40 cellular contexts compared by ENCODE assay signal in the genomic region with DNA sequence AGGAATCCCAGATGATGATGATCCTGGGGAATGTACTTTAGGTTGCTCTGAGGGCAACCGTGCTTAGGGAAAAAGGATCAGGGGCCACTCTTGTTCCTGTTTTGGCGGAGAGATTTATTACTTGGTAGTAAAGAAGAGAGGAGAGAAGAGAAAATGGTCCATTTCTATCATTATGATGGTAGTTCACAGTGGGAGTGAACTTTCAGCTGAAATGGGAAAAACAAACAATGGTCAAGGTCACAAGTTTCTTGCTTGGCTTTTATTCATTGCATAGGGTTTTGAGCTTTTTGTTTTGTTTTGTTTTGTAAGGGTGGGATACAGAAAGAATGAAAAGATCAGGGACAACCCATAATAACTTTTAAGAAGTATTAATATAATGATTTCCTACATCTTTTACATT.
"Had no signal": no experiment of that assay in that cellular context is flagged by ENCODE, and none has a peak within 500 bp of the region (broad histone marks: within the 10 kb centered on the region; RNA-seq: fewer than 3 reads in every experiment).

No MANE protein-coding gene starts in this region.

- DNase-seq: activated effector memory CD4-positive, alpha-beta T cell treated with anti-CD3 and anti-CD28 coated beads, Interleukin-2, amount 50 U/mL, for 16 hours; activated effector memory CD4-positive, alpha-beta T cell treated with Interleukin-2 at 50 U/mL for 16 hours; activated gamma-delta T cell; activated gamma-delta T cell treated with Interleukin-2 at 50 U/mL for 16 hours; activated naive CD4-positive, alpha-beta T cell; activated naive CD4-positive, alpha-beta T cell treated with anti-CD3 and anti-CD28 coated beads for 36 hours; activated naive CD4-positive, alpha-beta T cell treated with anti-CD3 and anti-CD28 coated beads, Interleukin-2, amount 10 ng/mL, durations not matched to agents 7 days and 5 days; activated naive CD4-positive, alpha-beta T cell treated with anti-CD3 and anti-CD28 coated beads, Interleukin-2, amount 50 U/mL, for 16 hours; activated naive CD4-positive, alpha-beta T cell treated with Interleukin-2 at 50 U/mL for 16 hours; activated naive CD8-positive, alpha-beta T cell treated with anti-CD3 and anti-CD28 coated beads for 36 hours; activated naive CD8-positive, alpha-beta T cell treated with anti-CD3 and anti-CD28 coated beads, Interleukin-2, amount 10 ng/mL, durations not matched to agents 7 days and 5 days; activated naive CD8-positive, alpha-beta T cell treated with anti-CD3 and anti-CD28 coated beads, Interleukin-2, amount 50 U/mL, for 24 hours; activated T-cell treated with anti-CD3 and anti-CD28 coated beads, Interleukin-2, amount 50 U/mL, for 1 hour; activated T-cell treated with anti-CD3 and anti-CD28 coated beads, Interleukin-2, amount 50 U/mL, for 24 hours; activated T-cell treated with anti-CD3 and anti-CD28 coated beads, Interleukin-2, amount 50 U/mL, for 4 hours; activated T-cell treated with anti-CD3 and anti-CD28 coated beads, Interleukin-2, amount 50 U/mL, for 48 hours; activated T-cell treated with anti-CD3 and anti-CD28 coated beads, Interleukin-2, amount 50 U/mL, for 72 hours; adrenal gland; amniotic stem cell; amygdala; anterior cingulate cortex; aorta; body of pancreas; brain microvascular endothelial cell; caudate nucleus; central memory CD4-positive, alpha-beta T cell; cerebellar nuclear complex had no signal

- H3K27me3 ChIP-seq: adrenal gland, ascending aorta, body of pancreas, brain microvascular endothelial cell had no signal

- H3K36me3 ChIP-seq: adrenal gland, breast epithelium, cardiac muscle cell had no signal

- H3K9me3 Mint-ChIP-seq: activated naive CD4-positive, alpha-beta T cell treated with anti-CD3 and anti-CD28 coated beads for 36 hours; activated naive CD4-positive, alpha-beta T cell treated with anti-CD3 and anti-CD28 coated beads, Interleukin-2, amount 10 ng/mL, durations not matched to agents 7 days and 5 days; activated naive CD4-positive, alpha-beta T cell treated with anti-CD3 and anti-CD28 coated beads, Interleukin-2, amount 50 U/mL, for 24 hours; activated naive CD4-positive, alpha-beta T cell treated with anti-CD3 and anti-CD28 coated beads, Interleukin-2, amount 50 U/mL, for 72 hours; activated naive CD8-positive, alpha-beta T cell treated with anti-CD3 and anti-CD28 coated beads for 36 hours; activated naive CD8-positive, alpha-beta T cell treated with anti-CD3 and anti-CD28 coated beads, Interleukin-2, amount 10 ng/mL, durations not matched to agents 7 days and 5 days; activated naive CD8-positive, alpha-beta T cell treated with anti-CD3 and anti-CD28 coated beads, Interleukin-2, amount 50 U/mL, for 24 hours; activated T-cell treated with anti-CD3 and anti-CD28 coated beads, Interleukin-2, amount 50 U/mL, for 24 hours; activated T-cell treated with anti-CD3 and anti-CD28 coated beads, Interleukin-2, amount 50 U/mL, for 4 hours; activated T-cell treated with anti-CD3 and anti-CD28 coated beads, Interleukin-2, amount 50 U/mL, for 72 hours; activated T-helper 1 cell treated with anti-CD3 and anti-CD28 coated beads, Interleukin-12 subunit alpha, Interleukin-12 subunit beta, Interleukin-2, Interleukin-4 antibody, amounts not matched to agents 30 ng/mL and 10 ng/mL and 1 ng/mL, durations not matched to agents 14 hours and 24 hours and 36 hours; activated T-helper 17 cell treated with anti-CD3 and anti-CD28 coated beads, Interleukin-2, amount 50 U/mL, for 72 hours; activated T-helper 2 cell treated with anti-CD3 and anti-CD28 coated beads, Interferon-gamma antibody, Interleukin-2, Interleukin-4, amounts not matched to agents 10 μg/mL and 5 μg/mL and 100 μg/mL, durations not matched to agents 14 hours and 24 hours and 36 hours; brain; central memory CD8-positive, alpha-beta T cell had no signal

- FAIRE-seq: astrocyte, bronchial epithelial cell had no signal

- H3K27ac Mint-ChIP-seq: activated naive CD4-positive, alpha-beta T cell treated with anti-CD3 and anti-CD28 coated beads for 36 hours; activated naive CD4-positive, alpha-beta T cell treated with anti-CD3 and anti-CD28 coated beads, Interleukin-2, amount 10 ng/mL, durations not matched to agents 7 days and 5 days; activated naive CD4-positive, alpha-beta T cell treated with anti-CD3 and anti-CD28 coated beads, Interleukin-2, amount 50 U/mL, for 24 hours; activated naive CD4-positive, alpha-beta T cell treated with anti-CD3 and anti-CD28 coated beads, Interleukin-2, amount 50 U/mL, for 72 hours; activated naive CD8-positive, alpha-beta T cell; activated naive CD8-positive, alpha-beta T cell treated with anti-CD3 and anti-CD28 coated beads for 36 hours; activated naive CD8-positive, alpha-beta T cell treated with anti-CD3 and anti-CD28 coated beads, Interleukin-2, amount 10 ng/mL, durations not matched to agents 7 days and 5 days; activated naive CD8-positive, alpha-beta T cell treated with anti-CD3 and anti-CD28 coated beads, Interleukin-2, amount 50 U/mL, for 24 hours; activated T-cell treated with anti-CD3 and anti-CD28 coated beads, Interleukin-2, amount 50 U/mL, for 24 hours; activated T-cell treated with anti-CD3 and anti-CD28 coated beads, Interleukin-2, amount 50 U/mL, for 72 hours; activated T-helper 1 cell treated with anti-CD3 and anti-CD28 coated beads, Interleukin-12 subunit alpha, Interleukin-12 subunit beta, Interleukin-2, Interleukin-4 antibody, amounts not matched to agents 30 ng/mL and 10 ng/mL and 1 ng/mL, durations not matched to agents 14 hours and 24 hours and 36 hours; activated T-helper 17 cell treated with anti-CD3 and anti-CD28 coated beads, Interleukin-2, amount 50 U/mL, for 72 hours; activated T-helper 2 cell treated with anti-CD3 and anti-CD28 coated beads, Interferon-gamma antibody, Interleukin-2, Interleukin-4, amounts not matched to agents 10 μg/mL and 5 μg/mL and 100 μg/mL, durations not matched to agents 14 hours and 24 hours and 36 hours; brain had no signal

- H3K9me3 ChIP-seq: adrenal gland, ascending aorta, body of pancreas, breast epithelium had no signal

- H3K27ac ChIP-seq: adrenal gland, ascending aorta, body of pancreas, brain microvascular endothelial cell, breast epithelium, cardiac muscle cell had no signal

- ATAC-seq: activated naive CD4-positive, alpha-beta T cell treated with anti-CD3 and anti-CD28 coated beads, Interleukin-2, amount 50 U/mL, for 72 hours; activated naive CD8-positive, alpha-beta T cell treated with anti-CD3 and anti-CD28 coated beads, Interleukin-2, amount 50 U/mL, for 24 hours; activated T-cell treated with anti-CD3 and anti-CD28 coated beads, Interleukin-2, amount 50 U/mL, for 4 hours; activated T-cell treated with anti-CD3 and anti-CD28 coated beads, Interleukin-2, amount 50 U/mL, for 72 hours; activated T-helper 17 cell treated with anti-CD3 and anti-CD28 coated beads, Interleukin-2, amount 50 U/mL, for 72 hours; body of pancreas had no signal

- H3K4me3 ChIP-seq: adrenal gland, ascending aorta, body of pancreas, breast epithelium, cardiac muscle cell had no signal

- H3K4me1 Mint-ChIP-seq: activated naive CD4-positive, alpha-beta T cell treated with anti-CD3 and anti-CD28 coated beads, Interleukin-2, amount 10 ng/mL, durations not matched to agents 7 days and 5 days; activated naive CD4-positive, alpha-beta T cell treated with anti-CD3 and anti-CD28 coated beads, Interleukin-2, amount 50 U/mL, for 24 hours; activated naive CD8-positive, alpha-beta T cell treated with anti-CD3 and anti-CD28 coated beads for 36 hours; activated naive CD8-positive, alpha-beta T cell treated with anti-CD3 and anti-CD28 coated beads, Interleukin-2, amount 10 ng/mL, durations not matched to agents 7 days and 5 days; activated naive CD8-positive, alpha-beta T cell treated with anti-CD3 and anti-CD28 coated beads, Interleukin-2, amount 50 U/mL, for 24 hours; activated T-helper 17 cell treated with anti-CD3 and anti-CD28 coated beads, Interleukin-2, amount 50 U/mL, for 72 hours; brain; central memory CD8-positive, alpha-beta T cell had no signal

- H3K4me1 ChIP-seq: adrenal gland, ascending aorta, body of pancreas, breast epithelium had no signal

- H3K4me3 Mint-ChIP-seq: activated naive CD4-positive, alpha-beta T cell treated with anti-CD3 and anti-CD28 coated beads for 36 hours; activated naive CD4-positive, alpha-beta T cell treated with anti-CD3 and anti-CD28 coated beads, Interleukin-2, amount 10 ng/mL, durations not matched to agents 7 days and 5 days; activated naive CD4-positive, alpha-beta T cell treated with anti-CD3 and anti-CD28 coated beads, Interleukin-2, amount 50 U/mL, for 24 hours; activated naive CD8-positive, alpha-beta T cell; activated naive CD8-positive, alpha-beta T cell treated with anti-CD3 and anti-CD28 coated beads for 36 hours; activated naive CD8-positive, alpha-beta T cell treated with anti-CD3 and anti-CD28 coated beads, Interleukin-2, amount 10 ng/mL, durations not matched to agents 7 days and 5 days; activated naive CD8-positive, alpha-beta T cell treated with anti-CD3 and anti-CD28 coated beads, Interleukin-2, amount 50 U/mL, for 24 hours; activated T-cell treated with anti-CD3 and anti-CD28 coated beads, Interleukin-2, amount 50 U/mL, for 24 hours; activated T-cell treated with anti-CD3 and anti-CD28 coated beads, Interleukin-2, amount 50 U/mL, for 4 hours; activated T-cell treated with anti-CD3 and anti-CD28 coated beads, Interleukin-2, amount 50 U/mL, for 72 hours; activated T-helper 1 cell treated with anti-CD3 and anti-CD28 coated beads, Interleukin-12 subunit alpha, Interleukin-12 subunit beta, Interleukin-2, Interleukin-4 antibody, amounts not matched to agents 30 ng/mL and 10 ng/mL and 1 ng/mL, durations not matched to agents 14 hours and 24 hours and 36 hours; activated T-helper 17 cell treated with anti-CD3 and anti-CD28 coated beads, Interleukin-2, amount 50 U/mL, for 72 hours; brain; central memory CD8-positive, alpha-beta T cell had no signal

- H3K36me3 Mint-ChIP-seq: activated naive CD4-positive, alpha-beta T cell treated with anti-CD3 and anti-CD28 coated beads, Interleukin-2, amount 10 ng/mL, durations not matched to agents 7 days and 5 days; activated naive CD4-positive, alpha-beta T cell treated with anti-CD3 and anti-CD28 coated beads, Interleukin-2, amount 50 U/mL, for 24 hours; activated naive CD4-positive, alpha-beta T cell treated with anti-CD3 and anti-CD28 coated beads, Interleukin-2, amount 50 U/mL, for 72 hours; activated naive CD8-positive, alpha-beta T cell treated with anti-CD3 and anti-CD28 coated beads for 36 hours; activated naive CD8-positive, alpha-beta T cell treated with anti-CD3 and anti-CD28 coated beads, Interleukin-2, amount 10 ng/mL, durations not matched to agents 7 days and 5 days had no signal
